In genomic region chr11:93831343-93832082, GRCh38 we compare ENCODE assay signal across 20 cellular contexts. TPM values are rescaled to one million over a fixed set of nuclear protein-coding genes. Genes with fewer than 3 reads are reported as not detected.
"Had no signal": no experiment of that assay in that cellular context is flagged by ENCODE, and none has a peak within 500 bp of the region (broad histone marks: within the 10 kb centered on the region; RNA-seq: fewer than 3 reads in every experiment).

No MANE protein-coding gene starts in this region.

- H3K9me3 ChIP-seq: esophagus squamous epithelium, gastroesophageal sphincter had no signal

- H3K27ac Mint-ChIP-seq: immature natural killer cell; naive thymus-derived CD4-positive, alpha-beta T cell; nephron progenitor cell had no signal

- ATAC-seq: gastroesophageal sphincter; left ventricle myocardium superior; naive thymus-derived CD4-positive, alpha-beta T cell had no signal

- H3K9me3 Mint-ChIP-seq: naive thymus-derived CD4-positive, alpha-beta T cell; nephron progenitor cell had no signal

- H3K36me3 Mint-ChIP-seq: immature natural killer cell; naive thymus-derived CD4-positive, alpha-beta T cell had no signal

- H3K27me3 ChIP-seq: dorsolateral prefrontal cortex, esophagus squamous epithelium, gastroesophageal sphincter had no signal

- H3K4me1 ChIP-seq: esophagus squamous epithelium, gastroesophageal sphincter had no signal

- H3K4me3 Mint-ChIP-seq: immature natural killer cell; naive thymus-derived CD4-positive, alpha-beta T cell; nephron progenitor cell had no signal

- H3K4me1 Mint-ChIP-seq: immature natural killer cell; naive thymus-derived CD4-positive, alpha-beta T cell; nephron progenitor cell had no signal

- H3K4me2 ChIP-seq: smooth muscle cell had no signal

- H3K27ac ChIP-seq: dorsolateral prefrontal cortex, esophagus squamous epithelium, gastroesophageal sphincter had no signal

- FAIRE-seq: endometrium, keratinocyte had no signal

- H3K4me3 ChIP-seq: dorsolateral prefrontal cortex, esophagus squamous epithelium, gastroesophageal sphincter, lung, smooth muscle cell had no signal

- DNase-seq: cortex of kidney; dorsolateral prefrontal cortex; effector CD8-positive, alpha-beta T cell; esophagus squamous epithelium; foreskin fibroblast; glutamatergic neuron; immature natural killer cell; left ventricle myocardium superior; mesenchymal stem cell; midbrain; naive thymus-derived CD4-positive, alpha-beta T cell; nephron progenitor cell; posterior cingulate gyrus; stimulated activated CD4-positive, alpha-beta T cell treated with anti-CD3 and anti-CD28 coated beads, Interleukin-2, amount 100 ng/mL, for 48 hours; stimulated activated naive CD4-positive, alpha-beta T cell treated with Interleukin-2 at 50 U/mL for 16 hours had no signal

- H3K36me3 ChIP-seq: esophagus squamous epithelium, gastroesophageal sphincter had no signal

RNA-seq across cellular contexts. Expression of gene VSTM5, which starts 18.9 kb away (rescaled TPM):
- total RNA-seq: left ventricle myocardium superior; naive thymus-derived CD4-positive, alpha-beta T cell had no signal
- polyA plus RNA-seq: immature natural killer cell; naive thymus-derived CD4-positive, alpha-beta T cell had no signal
